In the genomic region with DNA sequence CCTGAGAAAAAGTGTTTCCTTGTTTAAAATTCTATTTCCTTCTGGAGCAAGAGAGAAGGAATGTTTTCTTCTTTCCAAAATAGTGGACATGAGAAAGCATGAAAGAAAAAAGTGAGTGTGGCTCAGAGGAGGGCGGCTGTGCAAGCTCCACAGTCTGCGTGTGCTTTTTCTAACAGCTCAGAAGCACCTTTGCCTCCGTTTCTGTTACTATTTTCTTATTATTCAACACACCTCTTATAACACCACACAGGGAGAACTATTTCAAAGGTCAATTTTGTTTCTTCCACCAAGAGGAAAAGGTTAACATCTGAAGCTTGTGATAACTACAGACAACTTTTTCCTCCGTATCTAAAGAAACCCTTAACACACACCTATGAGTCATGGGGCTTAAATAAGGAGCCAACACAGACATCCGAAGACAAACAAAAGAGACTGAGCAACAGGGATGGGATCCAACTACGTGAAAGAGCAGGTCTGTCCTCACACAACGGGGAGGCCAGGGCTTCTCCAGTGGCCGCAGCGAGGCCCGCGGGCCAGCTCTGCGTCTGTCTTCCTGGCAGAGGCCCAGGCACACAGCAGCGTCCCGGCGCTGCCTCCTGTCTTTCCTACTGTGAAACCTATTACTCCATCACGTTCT, we compare ENCODE assay signal across 11 cellular contexts. TPM values are rescaled to one million over a fixed set of nuclear protein-coding genes. Genes with fewer than 3 reads are reported as not detected.
DNase-seq lines count a peak whose midpoint lies in the region; ATAC-seq lines count a peak whose summit lies in the region.
"Had no signal": no experiment of that assay in that cellular context is flagged by ENCODE, and none has a peak within 500 bp of the region (broad histone marks: within the 10 kb centered on the region; RNA-seq: fewer than 3 reads in every experiment).

No MANE protein-coding gene starts in this region.

- peaks cover 10% of the 10 kb centered on the region for H3K4me1 Mint-ChIP-seq in activated naive CD4-positive, alpha-beta T cell treated with anti-CD3 and anti-CD28 coated beads, Interleukin-2, amount 50 U/mL, for 24 hours
- peaks cover 20% of the 10 kb centered on the region for H3K4me1 Mint-ChIP-seq in activated naive CD8-positive, alpha-beta T cell treated with anti-CD3 and anti-CD28 coated beads, Interleukin-2, amount 50 U/mL, for 24 hours
- peaks cover 34% of the 10 kb centered on the region for H3K4me1 Mint-ChIP-seq in stimulated activated naive CD8-positive, alpha-beta T cell treated with anti-CD3 and anti-CD28 coated beads, Interleukin-15, amount 100 ng/mL, for 72 hours
- H3K4me1 Mint-ChIP-seq: CD4-positive, alpha-beta memory T cell had no signal

- H3K27ac Mint-ChIP-seq in activated naive CD4-positive, alpha-beta T cell treated with anti-CD3 and anti-CD28 coated beads, Interleukin-2, amount 50 U/mL, for 24 hours = peak overlapping the region; percentile 57
- H3K27ac Mint-ChIP-seq in activated naive CD8-positive, alpha-beta T cell treated with anti-CD3 and anti-CD28 coated beads, Interleukin-2, amount 50 U/mL, for 24 hours = peak overlapping the region; percentile 82
- peak overlapping the region; percentile 88 to 91 for H3K27ac Mint-ChIP-seq in stimulated activated naive CD8-positive, alpha-beta T cell treated with anti-CD3 and anti-CD28 coated beads, Interleukin-15, amount 100 ng/mL, for 72 hours

- no peak overlapping the region for H3K4me3 Mint-ChIP-seq in activated naive CD4-positive, alpha-beta T cell treated with anti-CD3 and anti-CD28 coated beads, Interleukin-2, amount 50 U/mL, for 24 hours
- peak overlapping the region; percentile 53 for H3K4me3 Mint-ChIP-seq in activated naive CD8-positive, alpha-beta T cell treated with anti-CD3 and anti-CD28 coated beads, Interleukin-2, amount 50 U/mL, for 24 hours
- H3K4me3 Mint-ChIP-seq in stimulated activated naive CD8-positive, alpha-beta T cell treated with anti-CD3 and anti-CD28 coated beads, Interleukin-15, amount 100 ng/mL, for 72 hours = peak overlapping the region; percentile 13 to 19
- H3K4me3 Mint-ChIP-seq: CD4-positive, alpha-beta memory T cell had no signal

- H3K36me3 Mint-ChIP-seq in activated naive CD4-positive, alpha-beta T cell treated with anti-CD3 and anti-CD28 coated beads, Interleukin-2, amount 50 U/mL, for 24 hours = peaks cover 7% of the 10 kb centered on the region
- H3K36me3 Mint-ChIP-seq in activated naive CD8-positive, alpha-beta T cell treated with anti-CD3 and anti-CD28 coated beads, Interleukin-2, amount 50 U/mL, for 24 hours (ENCODE audit: low read depth) = peaks cover 54% of the 10 kb centered on the region

- H3K27me3 Mint-ChIP-seq in activated naive CD4-positive, alpha-beta T cell treated with anti-CD3 and anti-CD28 coated beads, Interleukin-2, amount 50 U/mL, for 24 hours = no peaks in the 10 kb centered on the region
- no peaks in the 10 kb centered on the region for H3K27me3 Mint-ChIP-seq in activated naive CD8-positive, alpha-beta T cell treated with anti-CD3 and anti-CD28 coated beads, Interleukin-2, amount 50 U/mL, for 24 hours
- no peaks in the 10 kb centered on the region for H3K27me3 Mint-ChIP-seq in stimulated activated naive CD8-positive, alpha-beta T cell treated with anti-CD3 and anti-CD28 coated beads, Interleukin-15, amount 100 ng/mL, for 72 hours
- H3K27me3 Mint-ChIP-seq: CD4-positive, alpha-beta memory T cell had no signal

- no peaks in the 10 kb centered on the region for H3K9me3 Mint-ChIP-seq in activated naive CD4-positive, alpha-beta T cell treated with anti-CD3 and anti-CD28 coated beads, Interleukin-2, amount 50 U/mL, for 24 hours
- H3K9me3 Mint-ChIP-seq in activated naive CD8-positive, alpha-beta T cell treated with anti-CD3 and anti-CD28 coated beads, Interleukin-2, amount 50 U/mL, for 24 hours = no peaks in the 10 kb centered on the region
- H3K9me3 Mint-ChIP-seq in stimulated activated naive CD8-positive, alpha-beta T cell treated with anti-CD3 and anti-CD28 coated beads, Interleukin-15, amount 100 ng/mL, for 72 hours = no peaks in the 10 kb centered on the region

- ATAC-seq in activated naive CD8-positive, alpha-beta T cell treated with anti-CD3 and anti-CD28 coated beads, Interleukin-2, amount 50 U/mL, for 24 hours = peak; percentile 93
- peak; percentile 45 for ATAC-seq in left ventricle myocardium superior
- ATAC-seq in stimulated activated naive CD8-positive, alpha-beta T cell treated with anti-CD3 and anti-CD28 coated beads, Interleukin-15, amount 100 ng/mL, for 72 hours = peak; percentile 50

- intact Hi-C loops in left ventricle myocardium superior (cut with micrococcal nuclease) = no loop called here

- no peak for DNase-seq in activated naive CD4-positive, alpha-beta T cell treated with anti-CD3 and anti-CD28 coated beads, Interleukin-2, amount 50 U/mL, for 16 hours
- DNase-seq in activated naive CD8-positive, alpha-beta T cell treated with anti-CD3 and anti-CD28 coated beads, Interleukin-2, amount 50 U/mL, for 24 hours = no peak
- no peak for DNase-seq in left ventricle myocardium superior
- no peak for DNase-seq in stimulated activated naive CD8-positive, alpha-beta T cell treated with anti-CD3 and anti-CD28 coated beads, Interleukin-15, amount 100 ng/mL, for 72 hours
- DNase-seq in RKO (ENCODE audit: low spot score) = no peak
- DNase-seq in NCI-H510A treated with DMSO at 0.1 percent for 48 hours (lab: John Stamatoyannopoulos, UW) = no peak
- DNase-seq in SHP77 treated with DMSO at 0.1 percent for 48 hours (lab: John Stamatoyannopoulos, UW) = no peak
- DNase-seq: activated CD4-positive, CD25-positive, alpha-beta regulatory T cell treated with anti-CD3 and anti-CD28 coated beads, Interleukin-2, amount 50 U/mL, for 72 hours; CD4-positive, alpha-beta memory T cell; NCI-H2227 treated with DMSO at 0.1 percent for 48 hours had no signal

RNA-seq across cellular contexts. Expression of gene NCAPG2, which starts 36.2 kb away (rescaled TPM):
- total RNA-seq in left ventricle myocardium superior = 5.0 TPM
